Comparison of ENCODE assay signal across 1 cellular context in genomic region chr10:124824507-124824906, GRCh38.
TF ChIP-seq lines count a peak whose summit lies in the region.

No MANE protein-coding gene starts in this region.

TF ChIP-seq in HCT116, 20 proteins besides CTCF, POLR2A, EP300 and RAD21 (continued from another document):
- TF ChIP-seq ZBTB33 (IDR thresholded peaks at IDR 0.05; ENCODE audit: extremely low read depth, insufficient replicate concordance, low read length) (no peak), ZNF274 (IDR thresholded peaks at IDR 0.05; ENCODE audit: low read depth, low read length) (no peak)
